Comparison of ENCODE assay signal across 8 cellular contexts in the genomic region with DNA sequence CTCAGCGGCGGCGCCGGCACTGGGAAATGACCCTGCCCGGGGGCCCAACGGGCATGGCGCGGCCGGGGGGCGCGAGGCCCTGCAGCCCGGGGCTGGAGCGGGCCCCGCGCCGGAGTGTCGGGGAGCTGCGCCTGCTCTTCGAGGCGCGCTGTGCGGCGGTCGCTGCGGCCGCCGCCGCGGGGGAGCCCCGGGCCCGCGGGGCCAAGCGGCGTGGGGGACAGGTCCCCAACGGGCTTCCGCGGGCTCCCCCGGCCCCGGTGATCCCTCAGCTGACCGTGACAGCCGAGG. TPM values are rescaled to one million over a fixed set of nuclear protein-coding genes. Genes with fewer than 3 reads are reported as not detected.
DNase-seq lines count a peak whose midpoint lies in the region; ATAC-seq, FAIRE-seq and TF ChIP-seq lines count a peak whose summit lies in the region.

No MANE protein-coding gene starts in this region.

- H3K9me3 ChIP-seq in SJSA1 (replicated peaks), result no peaks in the 10 kb centered on the region; the same call in 1 of the 2 replicates

- under 1% methylated on average over 41 of the region's 41 CpGs for WGBS in urinary bladder

- no peak for TF ChIP-seq POLR2A in H54 (IDR thresholded peaks at IDR 0.05; ENCODE audit: low read depth, low read length)

- DNase-seq in activated naive CD4-positive, alpha-beta T cell treated with anti-CD3 and anti-CD28 coated beads, Interleukin-2, amount 50 U/mL, for 72 hours (ENCODE audit: low spot score in 2 of 2), result no peak
- no peak for DNase-seq in activated naive CD4-positive, alpha-beta T cell treated with Interleukin-2 at 50 U/mL for 16 hours
- DNase-seq in SJSA1 (ENCODE audit: low read depth in 1 of 2, low spot score in 2 of 2) (no peak), kidney epithelial cell (ENCODE audit: low read depth) (no peak), H54 (ENCODE audit: insufficient read length, low spot score) (no peak), NOMO-1 treated with DMSO at 0.1 percent for 48 hours (lab: John Stamatoyannopoulos, UW; ENCODE audit: unreplicated experiment) (no peak)
- DNase-seq in central memory CD4-positive, alpha-beta T cell, result no peak

- no peak for TF ChIP-seq CTCF in kidney epithelial cell (IDR thresholded peaks at IDR 0.05; ENCODE audit: insufficient read depth, low read length, poor library complexity, severe bottlenecking)

- peak; percentile 7 to 15 for ATAC-seq in activated naive CD4-positive, alpha-beta T cell treated with anti-CD3 and anti-CD28 coated beads, Interleukin-2, amount 50 U/mL, for 72 hours

- H3K36me3 Mint-ChIP-seq in activated naive CD4-positive, alpha-beta T cell treated with anti-CD3 and anti-CD28 coated beads, Interleukin-2, amount 50 U/mL, for 72 hours, result peaks cover 0 to 6% of the 10 kb centered on the region in 2 donors

- no peaks in the 10 kb centered on the region; the same call in 1 of the 2 replicates for H3K27me3 ChIP-seq in SJSA1 (replicated peaks)
- H3K27me3 ChIP-seq in kidney epithelial cell (ENCODE audit: control insufficient read depth, insufficient read depth, low read length), result peaks cover 32% of the 10 kb centered on the region

- H3K27ac ChIP-seq in SJSA1, result no peak overlapping the region
- H3K27ac ChIP-seq in urinary bladder (ENCODE audit: low read depth), result no peak overlapping the region

- H3K4me3 ChIP-seq in SJSA1 (peak overlapping the region; percentile 52), kidney epithelial cell (ENCODE audit: low read depth, low read length) (peak overlapping the region; percentile 38), urinary bladder (ENCODE audit: low read depth, low read length) (peak overlapping the region; percentile 65)

- H3K27ac Mint-ChIP-seq in activated naive CD4-positive, alpha-beta T cell treated with anti-CD3 and anti-CD28 coated beads, Interleukin-2, amount 50 U/mL, for 72 hours, result no peak overlapping the region

- H3K4me1 ChIP-seq in SJSA1 (replicated peaks) (peaks cover 41% of the 10 kb centered on the region), urinary bladder (ENCODE audit: insufficient read depth) (peaks cover 3% of the 10 kb centered on the region)

- H3K36me3 ChIP-seq in SJSA1 (no peaks in the 10 kb centered on the region), kidney epithelial cell (ENCODE audit: control insufficient read depth, insufficient read depth, low read length) (no peaks in the 10 kb centered on the region), urinary bladder (ENCODE audit: insufficient read depth) (no peaks in the 10 kb centered on the region)

- FAIRE-seq in H54 (lab: Jason Lieb, UNC), result no peak

- no peaks in the 10 kb centered on the region for H3K9me3 Mint-ChIP-seq in activated naive CD4-positive, alpha-beta T cell treated with anti-CD3 and anti-CD28 coated beads, Interleukin-2, amount 50 U/mL, for 72 hours

RNA-seq across cellular contexts. Expression of gene ITPKA, which starts 0.2 kb away (rescaled TPM):
- 1 to 10 TPM; 1.2 to 7.1 TPM for total RNA-seq in activated naive CD4-positive, alpha-beta T cell treated with anti-CD3 and anti-CD28 coated beads, Interleukin-2, amount 50 U/mL, for 72 hours
- total RNA-seq in SJSA1 (2014; rRNA removed; shearing (Covaris generic)), result 4.4 and 5.7 TPM in 2 replicates
- total RNA-seq in kidney epithelial cell (115 and 117 TPM in 2 replicates), urinary bladder (0.37 TPM)
- polyA plus RNA-seq in urinary bladder, result 2.0 TPM

RNA-seq across cellular contexts. Expression of gene LTK, which starts 19.8 kb away (rescaled TPM):
- under 1 TPM; 0.20 to 0.51 TPM for total RNA-seq in activated naive CD4-positive, alpha-beta T cell treated with anti-CD3 and anti-CD28 coated beads, Interleukin-2, amount 50 U/mL, for 72 hours
- total RNA-seq in SJSA1 (2014; rRNA removed; shearing (Covaris generic)), result 0.24 and 0.31 TPM in 2 replicates
- total RNA-seq in kidney epithelial cell, result 7.9 and 11.5 TPM in 2 replicates
- 0.48 TPM for total RNA-seq in urinary bladder
- 0.43 TPM for polyA plus RNA-seq in urinary bladder

RNA-seq across cellular contexts. Expression of gene RPAP1, which starts 50.2 kb away (rescaled TPM):
- 10 to 100 TPM; 47.8 to 66.3 TPM for total RNA-seq in activated naive CD4-positive, alpha-beta T cell treated with anti-CD3 and anti-CD28 coated beads, Interleukin-2, amount 50 U/mL, for 72 hours
- total RNA-seq in SJSA1 (2014; rRNA removed; shearing (Covaris generic)), result 17.4 and 22.4 TPM in 2 replicates
- total RNA-seq in kidney epithelial cell, result 30.8 and 48.9 TPM in 2 replicates
- total RNA-seq in urinary bladder, result 14.6 TPM
- polyA plus RNA-seq in urinary bladder, result 15.5 TPM

Comparison
In these comparisons a context has a peak if more than half of its experiments do, and no peak if none do; other contexts are left out.
1. RNA of gene ITPKA, which starts 0.2 kb away (total RNA-seq): 115 to 117 TPM in kidney epithelial cell; 1.2 to 7.1 TPM in activated naive CD4-positive, alpha-beta T cell treated with anti-CD3 and anti-CD28 coated beads, Interleukin-2, amount 50 U/mL, for 72 hours, 4.4 to 5.7 TPM in SJSA1 and 0.37 TPM in urinary bladder (single experiment); every median in the first group is over 10 times any median in the second.
2. Peak in every context shown above with its lines, with median percentiles within 50 percentile points of each other: H3K4me3 ChIP-seq.